In genomic region chr2:213084261-213084660, GRCh38 we compare ENCODE assay signal across 1 cellular context.
TF ChIP-seq lines count a peak whose summit lies in the region.

No MANE protein-coding gene starts in this region.

TF ChIP-seq in K562, 482 proteins besides CTCF, POLR2A, EP300 and RAD21 (continued from another document):
- no peak for TF ChIP-seq SIN3B (IDR thresholded peaks at IDR 0.05; ENCODE audit: low read depth)
- no peak for TF ChIP-seq NCOA1 (IDR thresholded peaks at IDR 0.05; ENCODE audit: low read depth)
- no peak for TF ChIP-seq ZNF239 (CRISPR knock-in tag; IDR thresholded peaks at IDR 0.05)
- TF ChIP-seq TBL1XR1 (IDR thresholded peaks at IDR 0.05; ENCODE audit: low read length in 2 of 2), result no peak
- no peak for TF ChIP-seq TRIM24 (IDR thresholded peaks at IDR 0.05)
- TF ChIP-seq ZFP36 (IDR thresholded peaks at IDR 0.05; ENCODE audit: low read depth, low read length, partially characterized antibody), result no peak
- TF ChIP-seq, protein P1, sequence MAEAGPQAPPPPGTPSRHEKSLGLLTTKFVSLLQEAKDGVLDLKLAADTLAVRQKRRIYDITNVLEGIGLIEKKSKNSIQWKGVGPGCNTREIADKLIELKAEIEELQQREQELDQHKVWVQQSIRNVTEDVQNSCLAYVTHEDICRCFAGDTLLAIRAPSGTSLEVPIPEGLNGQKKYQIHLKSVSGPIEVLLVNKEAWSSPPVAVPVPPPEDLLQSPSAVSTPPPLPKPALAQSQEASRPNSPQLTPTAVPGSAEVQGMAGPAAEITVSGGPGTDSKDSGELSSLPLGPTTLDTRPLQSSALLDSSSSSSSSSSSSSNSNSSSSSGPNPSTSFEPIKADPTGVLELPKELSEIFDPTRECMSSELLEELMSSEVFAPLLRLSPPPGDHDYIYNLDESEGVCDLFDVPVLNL (CRISPR knock-in tag; IDR thresholded peaks at IDR 0.05; ENCODE audit: low read depth), result no peak
- no peak for TF ChIP-seq BHLHE40 (IDR thresholded peaks at IDR 0.05; ENCODE audit: low read length)
- TF ChIP-seq MAFK (IDR thresholded peaks at IDR 0.05; ENCODE audit: low read length), result peak; percentile 82
- TF ChIP-seq SREBF2 (CRISPR knock-in tag; IDR thresholded peaks at IDR 0.05), result no peak
- no peak for TF ChIP-seq CREM (IDR thresholded peaks at IDR 0.05; ENCODE audit: low read depth)
- TF ChIP-seq TOE1 (IDR thresholded peaks at IDR 0.05; ENCODE audit: borderline replicate concordance), result no peak
- no peak for TF ChIP-seq TOE1 (CRISPR knock-in tag; IDR thresholded peaks at IDR 0.05; ENCODE audit: borderline replicate concordance, low read depth)
- TF ChIP-seq KLF1 (tag; IDR thresholded peaks at IDR 0.05), result no peak
- no peak for TF ChIP-seq ZNF561 (CRISPR knock-in tag; conservative IDR thresholded peaks at IDR 0.05)
- no peak for TF ChIP-seq ZBTB7A (IDR thresholded peaks at IDR 0.05; ENCODE audit: borderline replicate concordance, control insufficient read depth, low read depth, low read length)
- no peak for TF ChIP-seq MAZ (CRISPR knock-in tag; conservative IDR thresholded peaks at IDR 0.05 in 1 of 2, IDR thresholded peaks at IDR 0.05 in 1 of 2)
- TF ChIP-seq RBM25 (IDR thresholded peaks at IDR 0.05; ENCODE audit: low read depth, low read length, severe bottlenecking), result no peak
- TF ChIP-seq FOXK1 (CRISPR knock-in tag; IDR thresholded peaks at IDR 0.05; ENCODE audit: borderline replicate concordance), result no peak
- no peak for TF ChIP-seq MNT (conservative IDR thresholded peaks at IDR 0.05)
- peak; percentile 55 for TF ChIP-seq MAFF (IDR thresholded peaks at IDR 0.05; ENCODE audit: low read length)
- TF ChIP-seq PHF21A (IDR thresholded peaks at IDR 0.05; ENCODE audit: borderline replicate concordance, low read depth), result no peak
- TF ChIP-seq POU5F1 (IDR thresholded peaks at IDR 0.05; ENCODE audit: borderline replicate concordance, low read depth, low read length, partially characterized antibody), result no peak
- no peak for TF ChIP-seq MBD2 (IDR thresholded peaks at IDR 0.05; ENCODE audit: borderline replicate concordance, low read depth)
- peak; percentile 44; the same call in 1 of the 2 replicates for TF ChIP-seq C11orf30 (IDR thresholded peaks at IDR 0.05; ENCODE audit: low read depth)
- peak; percentile 62 for TF ChIP-seq MAFG (tag; conservative IDR thresholded peaks at IDR 0.05)
- TF ChIP-seq ZNF644 (tag; IDR thresholded peaks at IDR 0.05; ENCODE audit: low read depth), result no peak
